5 cellular contexts compared by ENCODE assay signal in genomic region chr14:49428076-49428475, GRCh38.
"Had no signal": no experiment of that assay in that cellular context is flagged by ENCODE, and none has a peak within 500 bp of the region (broad histone marks: within the 10 kb centered on the region; RNA-seq: fewer than 3 reads in every experiment).

No MANE protein-coding gene starts in this region.

- DNase-seq: IMR-90, KBM-7, KG1 had no signal

- H3K4me3 ChIP-seq: K562 had no signal

- H3K27ac ChIP-seq: HL-60 had no signal
